In the genomic region with DNA sequence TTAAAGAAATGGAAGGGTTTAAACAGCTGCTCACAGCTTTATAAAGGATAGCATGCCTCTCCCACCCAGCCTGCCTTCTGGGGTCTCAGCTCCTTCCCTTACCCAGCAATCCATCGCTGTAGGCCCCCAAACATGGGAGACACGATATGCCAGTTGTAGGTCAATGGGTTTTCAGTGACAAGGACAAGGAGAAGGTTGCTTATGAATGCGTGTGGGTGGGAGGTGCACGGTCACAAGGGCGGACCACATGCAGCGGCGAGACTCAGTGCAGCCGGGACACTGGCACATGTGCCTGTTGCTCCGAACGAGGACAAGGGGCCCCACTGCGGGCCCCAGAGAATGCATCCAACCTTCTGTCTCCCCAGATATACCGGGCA, we compare ENCODE assay signal across 1 cellular context.
TF ChIP-seq lines count a peak whose summit lies in the region.

No MANE protein-coding gene starts in this region.

TF ChIP-seq in GM12878, 131 proteins besides CTCF, POLR2A, EP300 and RAD21 (continued from another document):
- no peak for TF ChIP-seq GATAD2B (conservative IDR thresholded peaks at IDR 0.05; ENCODE audit: low read depth)
- TF ChIP-seq HCFC1 (IDR thresholded peaks at IDR 0.05; ENCODE audit: low read length), result no peak
- no peak for TF ChIP-seq SUZ12 (IDR thresholded peaks at IDR 0.05; ENCODE audit: unreplicated experiment)
- TF ChIP-seq TAF1 (IDR thresholded peaks at IDR 0.05; ENCODE audit: borderline replicate concordance, low read depth, low read length), result no peak; the same call in 1 of the 2 replicates
